Comparison of ENCODE assay signal across 1 cellular context in the genomic region with DNA sequence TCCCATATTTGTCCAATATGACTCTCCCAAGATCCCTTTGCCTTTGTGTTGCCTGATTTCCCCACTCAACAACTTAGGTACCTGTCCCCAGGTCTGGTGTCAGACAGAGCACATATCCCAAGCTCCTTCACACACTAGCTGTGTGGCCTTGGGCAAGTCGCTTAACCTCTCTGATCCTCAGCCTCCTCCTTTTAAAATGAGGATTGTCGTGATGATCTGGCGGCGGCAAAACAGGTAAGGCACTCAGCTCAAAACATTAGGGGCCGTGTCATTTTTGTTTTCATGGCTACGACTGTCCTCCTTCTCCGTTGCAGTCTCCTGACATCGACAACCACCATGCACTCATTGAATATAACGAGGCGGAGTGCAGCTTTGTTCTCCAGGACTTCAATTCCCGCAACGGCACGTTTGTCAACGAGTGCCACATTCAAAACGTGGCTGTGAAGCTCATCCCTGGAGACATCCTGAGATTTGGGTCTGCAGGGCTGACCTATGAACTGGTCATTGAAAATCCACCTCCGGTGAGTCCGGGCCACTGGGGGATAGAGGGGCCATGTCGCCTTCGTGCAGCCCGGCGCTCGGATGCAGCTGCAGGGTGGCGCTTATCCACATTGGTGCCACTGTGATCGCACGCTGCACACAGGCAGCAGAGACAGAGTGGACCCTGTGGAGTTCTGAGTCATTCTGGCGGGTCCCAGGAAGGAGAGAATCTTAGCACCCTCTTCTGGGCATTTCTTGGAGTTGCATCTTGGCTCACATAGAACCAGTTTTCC.
TF ChIP-seq lines count a peak whose summit lies in the region.

No MANE protein-coding gene starts in this region.

TF ChIP-seq in HEK293, 187 proteins besides CTCF, POLR2A, EP300 and RAD21 (continued from another document):
- TF ChIP-seq, protein P1, sequence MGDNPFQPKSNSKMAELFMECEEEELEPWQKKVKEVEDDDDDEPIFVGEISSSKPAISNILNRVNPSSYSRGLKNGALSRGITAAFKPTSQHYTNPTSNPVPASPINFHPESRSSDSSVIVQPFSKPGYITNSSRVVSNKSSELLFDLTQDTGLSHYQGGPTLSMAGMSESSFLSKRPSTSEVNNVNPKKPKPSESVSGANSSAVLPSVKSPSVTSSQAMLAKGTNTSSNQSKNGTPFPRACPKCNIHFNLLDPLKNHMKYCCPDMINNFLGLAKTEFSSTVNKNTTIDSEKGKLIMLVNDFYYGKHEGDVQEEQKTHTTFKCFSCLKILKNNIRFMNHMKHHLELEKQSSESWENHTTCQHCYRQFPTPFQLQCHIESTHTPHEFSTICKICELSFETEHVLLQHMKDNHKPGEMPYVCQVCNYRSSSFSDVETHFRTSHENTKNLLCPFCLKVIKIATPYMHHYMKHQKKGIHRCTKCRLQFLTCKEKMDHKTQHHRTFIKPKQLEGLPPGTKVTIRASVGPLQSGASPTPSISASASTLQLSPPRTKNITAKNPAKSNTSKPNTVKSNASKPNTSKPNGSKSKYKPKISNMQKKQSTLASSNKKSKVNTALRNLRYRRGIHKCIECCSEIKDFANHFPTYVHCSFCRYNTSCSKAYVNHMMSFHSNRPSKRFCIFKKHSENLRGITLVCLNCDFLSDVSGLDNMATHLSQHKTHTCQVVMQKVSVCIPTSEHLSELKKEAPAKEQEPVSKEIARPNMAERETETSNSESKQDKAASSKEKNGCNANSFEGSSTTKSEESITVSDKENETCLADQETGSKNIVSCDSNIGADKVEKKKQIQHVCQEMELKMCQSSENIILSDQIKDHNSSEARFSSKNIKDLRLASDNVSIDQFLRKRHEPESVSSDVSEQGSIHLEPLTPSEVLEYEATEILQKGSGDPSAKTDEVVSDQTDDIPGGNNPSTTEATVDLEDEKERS (tag by site-specific recombination; IDR thresholded peaks at IDR 0.05) = no peak
- TF ChIP-seq, protein P2, sequence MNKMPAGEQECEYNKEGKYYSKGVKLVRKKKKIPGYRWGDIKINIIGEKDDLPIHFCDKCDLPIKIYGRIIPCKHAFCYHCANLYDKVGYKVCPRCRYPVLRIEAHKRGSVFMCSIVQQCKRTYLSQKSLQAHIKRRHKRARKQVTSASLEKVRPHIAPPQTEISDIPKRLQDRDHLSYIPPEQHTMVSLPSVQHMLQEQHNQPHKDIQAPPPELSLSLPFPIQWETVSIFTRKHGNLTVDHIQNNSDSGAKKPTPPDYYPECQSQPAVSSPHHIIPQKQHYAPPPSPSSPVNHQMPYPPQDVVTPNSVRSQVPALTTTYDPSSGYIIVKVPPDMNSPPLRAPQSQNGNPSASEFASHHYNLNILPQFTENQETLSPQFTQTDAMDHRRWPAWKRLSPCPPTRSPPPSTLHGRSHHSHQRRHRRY (tag by site-specific recombination; IDR thresholded peaks at IDR 0.05) = no peak
- TF ChIP-seq ZNF404 (tag by site-specific recombination; IDR thresholded peaks at IDR 0.05) = no peak
- peak; percentile 24; the same call in 1 of the 2 replicates for TF ChIP-seq PBX3 (CRISPR knock-in tag; IDR thresholded peaks at IDR 0.05)
- TF ChIP-seq KLF16 (tag by site-specific recombination; IDR thresholded peaks at IDR 0.05) = no peak
- TF ChIP-seq ZXDB (tag by site-specific recombination; IDR thresholded peaks at IDR 0.05) = peak; percentile 30; the same call in 1 of the 2 replicates
- peak; percentile 60 for TF ChIP-seq SCRT2 (tag by site-specific recombination; IDR thresholded peaks at IDR 0.05)
- no peak for TF ChIP-seq ZNF530 (tag by site-specific recombination; IDR thresholded peaks at IDR 0.05; ENCODE audit: low read depth)
- no peak for TF ChIP-seq MYNN (tag by site-specific recombination; IDR thresholded peaks at IDR 0.05; ENCODE audit: borderline replicate concordance)
- TF ChIP-seq ZNF311 (tag by site-specific recombination; IDR thresholded peaks at IDR 0.05; ENCODE audit: borderline replicate concordance) = no peak
- no peak for TF ChIP-seq ZNF175 (tag by site-specific recombination; IDR thresholded peaks at IDR 0.05)
